Comparison of ENCODE assay signal across 17 cellular contexts in genomic region chr17:46198233-46198632, GRCh38.
"Had no signal": no experiment of that assay in that cellular context is flagged by ENCODE, and none has a peak within 500 bp of the region (broad histone marks: within the 10 kb centered on the region; RNA-seq: fewer than 3 reads in every experiment).

No MANE protein-coding gene starts in this region.

- H3K4me3 ChIP-seq: body of pancreas, gastrocnemius medialis, heart right ventricle, psoas muscle had no signal

- H3K9me3 ChIP-seq: body of pancreas, gastrocnemius medialis, heart right ventricle, psoas muscle had no signal

- H3K36me3 ChIP-seq: gastrocnemius medialis had no signal

- H3K9me3 Mint-ChIP-seq: activated naive CD4-positive, alpha-beta T cell treated with anti-CD3 and anti-CD28 coated beads, Interleukin-2, amount 50 U/mL, for 72 hours; activated T-cell treated with anti-CD3 and anti-CD28 coated beads, Interleukin-2, amount 50 U/mL, for 24 hours; dendritic cell treated with granulocyte-macrophage colony-stimulating factor and Interleukin-4, amounts not matched to agents 40 ng/mL and 50 ng/mL, for 4 days; effector memory CD8-positive, alpha-beta T cell; stimulated activated naive CD8-positive, alpha-beta T cell treated with anti-CD3 and anti-CD28 coated beads, Interleukin-15, amount 100 ng/mL, for 72 hours had no signal

- H3K4me3 Mint-ChIP-seq: activated CD8-positive, alpha-beta memory T cell treated with anti-CD3 and anti-CD28 coated beads, Interleukin-2, amount 10 ng/mL, durations not matched to agents 7 days and 5 days; activated T-cell treated with anti-CD3 and anti-CD28 coated beads, Interleukin-2, amount 50 U/mL, for 24 hours; dendritic cell treated with granulocyte-macrophage colony-stimulating factor and Interleukin-4, amounts not matched to agents 40 ng/mL and 50 ng/mL, for 4 days; effector memory CD8-positive, alpha-beta T cell had no signal

- ATAC-seq: activated CD8-positive, alpha-beta memory T cell treated with anti-CD3 and anti-CD28 coated beads, Interleukin-2, amount 10 ng/mL, durations not matched to agents 7 days and 5 days; activated naive CD4-positive, alpha-beta T cell treated with anti-CD3 and anti-CD28 coated beads, Interleukin-2, amount 50 U/mL, for 72 hours; body of pancreas; effector memory CD8-positive, alpha-beta T cell; gastrocnemius medialis; heart right ventricle; psoas muscle; sciatic nerve; stimulated activated naive CD8-positive, alpha-beta T cell treated with anti-CD3 and anti-CD28 coated beads, Interleukin-15, amount 100 ng/mL, for 72 hours had no signal

- H3K27ac ChIP-seq: gastrocnemius medialis, heart right ventricle, psoas muscle, VCaP had no signal

- H3K27me3 Mint-ChIP-seq: activated CD8-positive, alpha-beta memory T cell treated with anti-CD3 and anti-CD28 coated beads, Interleukin-2, amount 10 ng/mL, durations not matched to agents 7 days and 5 days; activated T-cell treated with anti-CD3 and anti-CD28 coated beads, Interleukin-2, amount 50 U/mL, for 24 hours; dendritic cell treated with granulocyte-macrophage colony-stimulating factor and Interleukin-4, amounts not matched to agents 40 ng/mL and 50 ng/mL, for 4 days; effector memory CD8-positive, alpha-beta T cell; stimulated activated naive CD8-positive, alpha-beta T cell treated with anti-CD3 and anti-CD28 coated beads, Interleukin-15, amount 100 ng/mL, for 72 hours had no signal

- DNase-seq: activated CD4-positive, alpha-beta T cell treated with anti-CD3 and anti-CD28 coated beads for 1 hour; activated CD4-positive, alpha-beta T cell treated with anti-CD3 and anti-CD28 coated beads, Interleukin-2, amount 50 U/mL, for 48 hours; activated CD8-positive, alpha-beta memory T cell treated with anti-CD3 and anti-CD28 coated beads, Interleukin-2, amount 10 ng/mL, durations not matched to agents 7 days and 5 days; activated effector memory CD4-positive, alpha-beta T cell treated with Interleukin-2 at 50 U/mL for 16 hours; activated T-cell treated with anti-CD3 and anti-CD28 coated beads, Interleukin-2, amount 50 U/mL, for 24 hours; amygdala; body of pancreas; cerebellar nuclear complex; effector memory CD8-positive, alpha-beta T cell; gastrocnemius medialis; heart right ventricle; psoas muscle; stimulated activated naive CD8-positive, alpha-beta T cell treated with anti-CD3 and anti-CD28 coated beads, Interleukin-15, amount 100 ng/mL, for 72 hours had no signal

- H3K27me3 ChIP-seq: body of pancreas, gastrocnemius medialis, heart right ventricle had no signal

- H3K27ac Mint-ChIP-seq: dendritic cell treated with granulocyte-macrophage colony-stimulating factor and Interleukin-4, amounts not matched to agents 40 ng/mL and 50 ng/mL, for 4 days; stimulated activated naive CD8-positive, alpha-beta T cell treated with anti-CD3 and anti-CD28 coated beads, Interleukin-15, amount 100 ng/mL, for 72 hours had no signal
